Comparison of ENCODE assay signal across 14 cellular contexts in genomic region chr7:143846692-143847091, GRCh38.
"Had no signal": no experiment of that assay in that cellular context is flagged by ENCODE, and none has a peak within 500 bp of the region (broad histone marks: within the 10 kb centered on the region; RNA-seq: fewer than 3 reads in every experiment).

No MANE protein-coding gene starts in this region.

- H3K4me1 Mint-ChIP-seq: activated naive CD4-positive, alpha-beta T cell treated with anti-CD3 and anti-CD28 coated beads, Interleukin-2, amount 50 U/mL, for 24 hours; endodermal cell; natural killer cell had no signal

- ATAC-seq: natural killer cell had no signal

- H3K27me3 Mint-ChIP-seq: activated naive CD4-positive, alpha-beta T cell treated with anti-CD3 and anti-CD28 coated beads, Interleukin-2, amount 50 U/mL, for 24 hours; progenitor cell of endocrine pancreas had no signal

- DNase-seq: activated CD4-positive, CD25-positive, alpha-beta regulatory T cell; adrenal gland; dorsolateral prefrontal cortex; endodermal cell; head of caudate nucleus; mesendoderm; natural killer cell; stimulated activated CD4-positive, alpha-beta T cell treated with anti-CD3 and anti-CD28 coated beads, Interleukin-4, amount 100 ng/mL, for 24 hours; stimulated activated naive CD4-positive, alpha-beta T cell; substantia nigra; uterus had no signal

- H3K27ac Mint-ChIP-seq: activated naive CD4-positive, alpha-beta T cell treated with anti-CD3 and anti-CD28 coated beads, Interleukin-2, amount 50 U/mL, for 24 hours; activated T-helper 2 cell treated with anti-CD3 and anti-CD28 coated beads, Interferon-gamma antibody, Interleukin-2, Interleukin-4, amounts not matched to agents 10 μg/mL and 5 μg/mL and 100 μg/mL, durations not matched to agents 14 hours and 24 hours and 36 hours; endodermal cell; natural killer cell; progenitor cell of endocrine pancreas had no signal

- H3K9me3 Mint-ChIP-seq: activated naive CD4-positive, alpha-beta T cell treated with anti-CD3 and anti-CD28 coated beads, Interleukin-2, amount 50 U/mL, for 24 hours; endodermal cell; natural killer cell had no signal

- H3K4me3 Mint-ChIP-seq: activated naive CD4-positive, alpha-beta T cell treated with anti-CD3 and anti-CD28 coated beads, Interleukin-2, amount 50 U/mL, for 24 hours; endodermal cell; natural killer cell had no signal
